ENCODE assay signal across 1 cellular context in genomic region chr1:45802343-45803298, GRCh38.
TF ChIP-seq lines count a peak whose summit lies in the region.

No MANE protein-coding gene starts in this region.

TF ChIP-seq in K562, 482 proteins besides CTCF, POLR2A, EP300 and RAD21 (continued from another document and continues in another):
- TF ChIP-seq E2F8 (IDR thresholded peaks at IDR 0.05; ENCODE audit: low read depth, partially characterized antibody): peak; percentile 50
- TF ChIP-seq ZNF232 (CRISPR knock-in tag; IDR thresholded peaks at IDR 0.05): peak; percentile 33; the same call in 1 of the 2 replicates
- TF ChIP-seq MYC (IDR thresholded peaks at IDR 0.05; ENCODE audit: low read depth, low read length): peak; percentile 95
- no peak for TF ChIP-seq MYC (CRISPR knock-in tag; IDR thresholded peaks at IDR 0.05; ENCODE audit: borderline replicate concordance, low read depth)
- TF ChIP-seq, protein P1, sequence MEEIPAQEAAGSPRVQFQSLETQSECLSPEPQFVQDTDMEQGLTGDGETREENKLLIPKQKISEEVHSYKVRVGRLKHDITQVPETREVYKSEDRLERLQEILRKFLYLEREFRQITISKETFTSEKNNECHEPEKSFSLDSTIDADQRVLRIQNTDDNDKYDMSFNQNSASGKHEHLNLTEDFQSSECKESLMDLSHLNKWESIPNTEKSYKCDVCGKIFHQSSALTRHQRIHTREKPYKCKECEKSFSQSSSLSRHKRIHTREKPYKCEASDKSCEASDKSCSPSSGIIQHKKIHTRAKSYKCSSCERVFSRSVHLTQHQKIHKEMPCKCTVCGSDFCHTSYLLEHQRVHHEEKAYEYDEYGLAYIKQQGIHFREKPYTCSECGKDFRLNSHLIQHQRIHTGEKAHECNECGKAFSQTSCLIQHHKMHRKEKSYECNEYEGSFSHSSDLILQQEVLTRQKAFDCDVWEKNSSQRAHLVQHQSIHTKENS (CRISPR knock-in tag; IDR thresholded peaks at IDR 0.05): no peak
- no peak for TF ChIP-seq DNMT1 (IDR thresholded peaks at IDR 0.05)
- TF ChIP-seq GATAD2A (IDR thresholded peaks at IDR 0.05): 0 out of 2 replicates have a peak, but pooled peaks have one; percentile 32
- no peak; a peak in 1 of 4 replicates for TF ChIP-seq MAZ (CRISPR knock-in tag; conservative IDR thresholded peaks at IDR 0.05 in 1 of 2, IDR thresholded peaks at IDR 0.05 in 1 of 2)
- peak; percentile 20 for TF ChIP-seq ZFP36 (IDR thresholded peaks at IDR 0.05; ENCODE audit: low read depth, low read length, partially characterized antibody)
- peak in 1 of 2 experiments; percentile 29; a peak in 1 of 4 replicates for TF ChIP-seq KDM1A (IDR thresholded peaks at IDR 0.05)
- peak; percentile 75 for TF ChIP-seq NR2C2 (CRISPR knock-in tag; IDR thresholded peaks at IDR 0.05)
- peak; percentile 65 for TF ChIP-seq NR2C2 (tag; IDR thresholded peaks at IDR 0.05)
- TF ChIP-seq ZNF121 (CRISPR knock-in tag; conservative IDR thresholded peaks at IDR 0.05): 0 out of 2 replicates have a peak, but pooled peaks have one; percentile 18
- TF ChIP-seq TAF1 (IDR thresholded peaks at IDR 0.05; ENCODE audit: control insufficient read depth, extremely low read depth, insufficient read depth, low read length, severe bottlenecking): peak; percentile 31
- TF ChIP-seq CEBPG (CRISPR knock-in tag; IDR thresholded peaks at IDR 0.05): no peak
- 0 out of 4 replicates have a peak, but pooled peaks of 1 of the 2 experiments have one; percentile 14 for TF ChIP-seq CEBPG (tag; conservative IDR thresholded peaks at IDR 0.05 in 1 of 2, IDR thresholded peaks at IDR 0.05 in 1 of 2)
- TF ChIP-seq, protein P2, sequence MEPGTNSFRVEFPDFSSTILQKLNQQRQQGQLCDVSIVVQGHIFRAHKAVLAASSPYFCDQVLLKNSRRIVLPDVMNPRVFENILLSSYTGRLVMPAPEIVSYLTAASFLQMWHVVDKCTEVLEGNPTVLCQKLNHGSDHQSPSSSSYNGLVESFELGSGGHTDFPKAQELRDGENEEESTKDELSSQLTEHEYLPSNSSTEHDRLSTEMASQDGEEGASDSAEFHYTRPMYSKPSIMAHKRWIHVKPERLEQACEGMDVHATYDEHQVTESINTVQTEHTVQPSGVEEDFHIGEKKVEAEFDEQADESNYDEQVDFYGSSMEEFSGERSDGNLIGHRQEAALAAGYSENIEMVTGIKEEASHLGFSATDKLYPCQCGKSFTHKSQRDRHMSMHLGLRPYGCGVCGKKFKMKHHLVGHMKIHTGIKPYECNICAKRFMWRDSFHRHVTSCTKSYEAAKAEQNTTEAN (CRISPR knock-in tag; IDR thresholded peaks at IDR 0.05): 0 out of 2 replicates have a peak, but pooled peaks have one; percentile 55
- 0 out of 4 replicates have a peak, but pooled peaks of 1 of the 2 experiments have one; percentile 51 for TF ChIP-seq SIN3A (IDR thresholded peaks at IDR 0.05; ENCODE audit: borderline replicate concordance in 2 of 2, control insufficient read depth in 1 of 2, low read depth in 2 of 2, low read length in 2 of 2)
- no peak for TF ChIP-seq HDAC8 (tag; IDR thresholded peaks at IDR 0.05)
- TF ChIP-seq WHSC1 (IDR thresholded peaks at IDR 0.05; ENCODE audit: low read length): no peak
- no peak for TF ChIP-seq KAT7 (CRISPR knock-in tag; IDR thresholded peaks at IDR 0.05; ENCODE audit: borderline replicate concordance)
- no peak for TF ChIP-seq ZFPM2 (CRISPR knock-in tag; IDR thresholded peaks at IDR 0.05)
- TF ChIP-seq, protein P3, sequence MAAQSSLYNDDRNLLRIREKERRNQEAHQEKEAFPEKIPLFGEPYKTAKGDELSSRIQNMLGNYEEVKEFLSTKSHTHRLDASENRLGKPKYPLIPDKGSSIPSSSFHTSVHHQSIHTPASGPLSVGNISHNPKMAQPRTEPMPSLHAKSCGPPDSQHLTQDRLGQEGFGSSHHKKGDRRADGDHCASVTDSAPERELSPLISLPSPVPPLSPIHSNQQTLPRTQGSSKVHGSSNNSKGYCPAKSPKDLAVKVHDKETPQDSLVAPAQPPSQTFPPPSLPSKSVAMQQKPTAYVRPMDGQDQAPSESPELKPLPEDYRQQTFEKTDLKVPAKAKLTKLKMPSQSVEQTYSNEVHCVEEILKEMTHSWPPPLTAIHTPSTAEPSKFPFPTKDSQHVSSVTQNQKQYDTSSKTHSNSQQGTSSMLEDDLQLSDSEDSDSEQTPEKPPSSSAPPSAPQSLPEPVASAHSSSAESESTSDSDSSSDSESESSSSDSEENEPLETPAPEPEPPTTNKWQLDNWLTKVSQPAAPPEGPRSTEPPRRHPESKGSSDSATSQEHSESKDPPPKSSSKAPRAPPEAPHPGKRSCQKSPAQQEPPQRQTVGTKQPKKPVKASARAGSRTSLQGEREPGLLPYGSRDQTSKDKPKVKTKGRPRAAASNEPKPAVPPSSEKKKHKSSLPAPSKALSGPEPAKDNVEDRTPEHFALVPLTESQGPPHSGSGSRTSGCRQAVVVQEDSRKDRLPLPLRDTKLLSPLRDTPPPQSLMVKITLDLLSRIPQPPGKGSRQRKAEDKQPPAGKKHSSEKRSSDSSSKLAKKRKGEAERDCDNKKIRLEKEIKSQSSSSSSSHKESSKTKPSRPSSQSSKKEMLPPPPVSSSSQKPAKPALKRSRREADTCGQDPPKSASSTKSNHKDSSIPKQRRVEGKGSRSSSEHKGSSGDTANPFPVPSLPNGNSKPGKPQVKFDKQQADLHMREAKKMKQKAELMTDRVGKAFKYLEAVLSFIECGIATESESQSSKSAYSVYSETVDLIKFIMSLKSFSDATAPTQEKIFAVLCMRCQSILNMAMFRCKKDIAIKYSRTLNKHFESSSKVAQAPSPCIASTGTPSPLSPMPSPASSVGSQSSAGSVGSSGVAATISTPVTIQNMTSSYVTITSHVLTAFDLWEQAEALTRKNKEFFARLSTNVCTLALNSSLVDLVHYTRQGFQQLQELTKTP (IDR thresholded peaks at IDR 0.05; ENCODE audit: low read depth in 1 of 2, partially characterized antibody in 2 of 2): peak in 1 of 2 experiments; percentile 59
- 0 out of 2 replicates have a peak, but pooled peaks have one; percentile 29 for TF ChIP-seq EHMT2 (IDR thresholded peaks at IDR 0.05)
- TF ChIP-seq, protein P4, sequence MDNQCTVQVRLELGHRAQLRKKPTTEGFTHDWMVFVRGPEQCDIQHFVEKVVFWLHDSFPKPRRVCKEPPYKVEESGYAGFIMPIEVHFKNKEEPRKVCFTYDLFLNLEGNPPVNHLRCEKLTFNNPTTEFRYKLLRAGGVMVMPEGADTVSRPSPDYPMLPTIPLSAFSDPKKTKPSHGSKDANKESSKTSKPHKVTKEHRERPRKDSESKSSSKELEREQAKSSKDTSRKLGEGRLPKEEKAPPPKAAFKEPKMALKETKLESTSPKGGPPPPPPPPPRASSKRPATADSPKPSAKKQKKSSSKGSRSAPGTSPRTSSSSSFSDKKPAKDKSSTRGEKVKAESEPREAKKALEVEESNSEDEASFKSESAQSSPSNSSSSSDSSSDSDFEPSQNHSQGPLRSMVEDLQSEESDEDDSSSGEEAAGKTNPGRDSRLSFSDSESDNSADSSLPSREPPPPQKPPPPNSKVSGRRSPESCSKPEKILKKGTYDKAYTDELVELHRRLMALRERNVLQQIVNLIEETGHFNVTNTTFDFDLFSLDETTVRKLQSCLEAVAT (IDR thresholded peaks at IDR 0.05): peak in 1 of 2 experiments; percentile 81; a peak in 2 of 4 replicates
- peak; percentile 86 for TF ChIP-seq SMARCA4 (IDR thresholded peaks at IDR 0.05)
- TF ChIP-seq, protein P5, sequence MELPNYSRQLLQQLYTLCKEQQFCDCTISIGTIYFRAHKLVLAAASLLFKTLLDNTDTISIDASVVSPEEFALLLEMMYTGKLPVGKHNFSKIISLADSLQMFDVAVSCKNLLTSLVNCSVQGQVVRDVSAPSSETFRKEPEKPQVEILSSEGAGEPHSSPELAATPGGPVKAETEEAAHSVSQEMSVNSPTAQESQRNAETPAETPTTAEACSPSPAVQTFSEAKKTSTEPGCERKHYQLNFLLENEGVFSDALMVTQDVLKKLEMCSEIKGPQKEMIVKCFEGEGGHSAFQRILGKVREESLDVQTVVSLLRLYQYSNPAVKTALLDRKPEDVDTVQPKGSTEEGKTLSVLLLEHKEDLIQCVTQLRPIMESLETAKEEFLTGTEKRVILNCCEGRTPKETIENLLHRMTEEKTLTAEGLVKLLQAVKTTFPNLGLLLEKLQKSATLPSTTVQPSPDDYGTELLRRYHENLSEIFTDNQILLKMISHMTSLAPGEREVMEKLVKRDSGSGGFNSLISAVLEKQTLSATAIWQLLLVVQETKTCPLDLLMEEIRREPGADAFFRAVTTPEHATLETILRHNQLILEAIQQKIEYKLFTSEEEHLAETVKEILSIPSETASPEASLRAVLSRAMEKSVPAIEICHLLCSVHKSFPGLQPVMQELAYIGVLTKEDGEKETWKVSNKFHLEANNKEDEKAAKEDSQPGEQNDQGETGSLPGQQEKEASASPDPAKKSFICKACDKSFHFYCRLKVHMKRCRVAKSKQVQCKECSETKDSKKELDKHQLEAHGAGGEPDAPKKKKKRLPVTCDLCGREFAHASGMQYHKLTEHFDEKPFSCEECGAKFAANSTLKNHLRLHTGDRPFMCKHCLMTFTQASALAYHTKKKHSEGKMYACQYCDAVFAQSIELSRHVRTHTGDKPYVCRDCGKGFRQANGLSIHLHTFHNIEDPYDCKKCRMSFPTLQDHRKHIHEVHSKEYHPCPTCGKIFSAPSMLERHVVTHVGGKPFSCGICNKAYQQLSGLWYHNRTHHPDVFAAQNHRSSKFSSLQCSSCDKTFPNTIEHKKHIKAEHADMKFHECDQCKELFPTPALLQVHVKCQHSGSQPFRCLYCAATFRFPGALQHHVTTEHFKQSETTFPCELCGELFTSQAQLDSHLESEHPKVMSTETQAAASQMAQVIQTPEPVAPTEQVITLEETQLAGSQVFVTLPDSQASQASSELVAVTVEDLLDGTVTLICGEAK (IDR thresholded peaks at IDR 0.05): peak; percentile 64
- TF ChIP-seq, protein P5 (CRISPR knock-in tag; IDR thresholded peaks at IDR 0.05): no peak
- TF ChIP-seq L3MBTL2 (IDR thresholded peaks at IDR 0.05): peak; percentile 90
- TF ChIP-seq MEF2A (IDR thresholded peaks at IDR 0.05; ENCODE audit: control insufficient read depth, low read depth, low read length): peak; percentile 10; the same call in 1 of the 2 replicates
- peak; percentile 91 for TF ChIP-seq EP400 (IDR thresholded peaks at IDR 0.05)
- TF ChIP-seq ZNF12 (CRISPR knock-in tag; IDR thresholded peaks at IDR 0.05): 0 out of 2 replicates have a peak, but pooled peaks have one; percentile 30
- TF ChIP-seq TBP (optimal IDR thresholded peaks at IDR 0.05; ENCODE audit: low read depth, low read length): peak; percentile 62
- no peak for TF ChIP-seq SMAD1 (IDR thresholded peaks at IDR 0.05; ENCODE audit: low read depth, low read length, partially characterized antibody)
- no peak for TF ChIP-seq HNRNPL (IDR thresholded peaks at IDR 0.05; ENCODE audit: low read depth, low read length)
- TF ChIP-seq LCOR (CRISPR knock-in tag; IDR thresholded peaks at IDR 0.05): peak; percentile 90
- no peak for TF ChIP-seq KAT2B (IDR thresholded peaks at IDR 0.05; ENCODE audit: low read depth, low read length)
- no peak for TF ChIP-seq FUS (optimal IDR thresholded peaks at IDR 0.05; ENCODE audit: low read depth, low read length)
- peak; percentile 95 for TF ChIP-seq MYNN (IDR thresholded peaks at IDR 0.05)
- TF ChIP-seq MYNN (CRISPR knock-in tag; IDR thresholded peaks at IDR 0.05): no peak
- no peak for TF ChIP-seq CREBBP (IDR thresholded peaks at IDR 0.05; ENCODE audit: low read depth, low read length)
- TF ChIP-seq ZKSCAN3 (CRISPR knock-in tag; IDR thresholded peaks at IDR 0.05): no peak
